Comparison of ENCODE assay signal across 15 cellular contexts in the genomic region with DNA sequence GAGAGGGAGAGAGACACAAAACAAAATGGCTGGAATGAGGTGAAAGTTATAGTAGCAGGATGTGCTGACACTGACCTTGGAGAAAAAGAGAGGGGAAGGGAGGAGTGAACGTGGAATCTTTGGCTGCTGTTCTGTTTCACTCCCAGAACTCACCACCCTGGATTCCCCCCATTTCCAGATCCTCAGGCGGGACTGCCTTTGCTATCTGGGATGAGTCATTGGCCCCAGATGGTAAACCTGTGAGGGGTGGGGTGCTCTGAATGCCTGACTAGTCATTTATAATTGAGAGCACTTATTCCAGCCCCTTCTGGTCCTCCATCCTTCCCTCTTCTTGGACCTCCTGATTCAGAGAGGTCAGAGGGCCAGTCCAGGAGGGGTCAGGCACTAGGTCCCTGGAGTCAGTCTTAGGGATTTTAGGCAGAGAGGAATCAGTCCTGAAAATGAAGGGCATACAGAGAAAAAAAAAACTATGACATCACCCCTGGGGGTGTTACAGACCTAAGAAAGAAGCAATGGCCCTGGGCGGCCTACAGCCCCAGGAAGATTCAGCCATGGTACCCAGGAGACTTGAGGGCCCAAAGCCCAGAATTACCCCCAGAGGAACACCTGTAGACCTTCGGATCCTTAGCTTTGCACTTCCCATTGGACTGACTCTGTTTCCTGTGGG. TPM values are rescaled to one million over a fixed set of nuclear protein-coding genes. Genes with fewer than 3 reads are reported as not detected.
A peak's percentile ranks its signal among the peaks of the same experiment; 100 is the strongest.
DNase-seq lines count a peak whose midpoint lies in the region; ATAC-seq and TF ChIP-seq lines count a peak whose summit lies in the region.
"Had no signal": no experiment of that assay in that cellular context is flagged by ENCODE, and none has a peak within 500 bp of the region (broad histone marks: within the 10 kb centered on the region; RNA-seq: fewer than 3 reads in every experiment).

No MANE protein-coding gene starts in this region.

- no peak overlapping the region for H4K5ac ChIP-seq in IMR-90 (ENCODE audit: low read depth, low read length)

- no peak overlapping the region for H4K8ac ChIP-seq in IMR-90 (ENCODE audit: low read depth in 2 of 2, low read length in 2 of 2)

- H3K4me3 ChIP-seq in IMR-90 (ENCODE audit: insufficient read depth, low read depth, low read length), result no peak overlapping the region
- no peak overlapping the region for H3K4me3 ChIP-seq in kidney epithelial cell (ENCODE audit: low read depth, low read length)
- H3K4me3 ChIP-seq in OCI-LY7 (ENCODE audit: low read depth, low read length, poor library complexity, severe bottlenecking), result no peak overlapping the region
- H3K4me3 ChIP-seq: sigmoid colon had no signal

- H3K18ac ChIP-seq in IMR-90 (ENCODE audit: low read depth, low read length), result no peak overlapping the region

- ATAC-seq in IMR-90 (ENCODE audit: low read depth) (peak; percentile 60), GM19328 (IDR thresholded peaks at IDR 0.05; ENCODE audit: unreplicated experiment) (no peak)

- no peaks in the 10 kb centered on the region for H4K20me1 ChIP-seq in IMR-90 (ENCODE audit: insufficient read depth, low read length)
- H4K20me1 ChIP-seq in OCI-LY7 (ENCODE audit: insufficient read depth, low read length), result no peaks in the 10 kb centered on the region

- H4K91ac ChIP-seq in IMR-90 (ENCODE audit: insufficient read depth, low read depth, low read length), result no peak overlapping the region

- peak; percentile 68 for DNase-seq in DMS 273 treated with DMSO at 0.1 percent for 48 hours (lab: John Stamatoyannopoulos, UW)
- peak; percentile 43 for DNase-seq in IMR-90
- DNase-seq in amniotic stem cell (lab: John Stamatoyannopoulos, UW), result peak; percentile 10
- peak; percentile 32 for DNase-seq in kidney epithelial cell (ENCODE audit: low read depth)
- no peak for DNase-seq in OCI-LY7 (ENCODE audit: low spot score)
- no peak for DNase-seq in mesenteric fat pad (ENCODE audit: low spot score)
- no peak for DNase-seq in SIG-M5 treated with dmso at 0.1 percent for 504 hours (lab: John Stamatoyannopoulos, UW; ENCODE audit: unreplicated experiment)
- DNase-seq: activated naive CD4-positive, alpha-beta T cell treated with Interleukin-2 at 50 U/mL for 16 hours; C1 segment of cervical spinal cord; GDM1; NCI-H2107; sigmoid colon had no signal

- no peaks in the 10 kb centered on the region for H3K79me2 ChIP-seq in OCI-LY7 (ENCODE audit: insufficient read depth, low read depth, low read length)

- H3K4me2 ChIP-seq in IMR-90 (ENCODE audit: low read depth, low read length) (no peak overlapping the region), OCI-LY7 (ENCODE audit: low read length) (no peak overlapping the region)

- H3K36me3 ChIP-seq in IMR-90 (ENCODE audit: control insufficient read depth, insufficient read depth, low read length), result no peaks in the 10 kb centered on the region
- H3K36me3 ChIP-seq in kidney epithelial cell (ENCODE audit: control insufficient read depth, insufficient read depth, low read length), result no peaks in the 10 kb centered on the region
- no peaks in the 10 kb centered on the region for H3K36me3 ChIP-seq in OCI-LY7 (ENCODE audit: insufficient read depth, low read length)
- H3K36me3 ChIP-seq: sigmoid colon had no signal

- BruUV-seq in IMR-90 (replicated peaks; lab: Mats Ljungman, UMichigan) (no TSS peak), OCI-LY7 (replicated peaks; lab: Mats Ljungman, UMichigan) (no TSS peak)

- H3K9ac ChIP-seq in IMR-90 (ENCODE audit: low read depth, low read length), result no peak overlapping the region

- dilution Hi-C loops in IMR-90 (cut with HindIII; ENCODE audit: low sequenced_read_pairs, unreplicated experiment), result no loop called here

- no peaks in the 10 kb centered on the region for H3K9me2 ChIP-seq in OCI-LY7 (ENCODE audit: insufficient read depth, low read length)

- in situ Hi-C loops in IMR-90 (cut with MboI; ENCODE audit: low sequenced_read_pairs), result no loop called here

- no peak overlapping the region for H2BK5ac ChIP-seq in IMR-90 (ENCODE audit: low read depth, low read length, poor library complexity, severe bottlenecking)

- no peak overlapping the region for H3K23ac ChIP-seq in IMR-90 (ENCODE audit: low read depth, low read length)

- no peak for TF ChIP-seq RAD21 in IMR-90 (IDR thresholded peaks at IDR 0.05; ENCODE audit: low read length)

- H3K14ac ChIP-seq in IMR-90 (replicated peaks; ENCODE audit: low read depth, low read length), result no peak overlapping the region

- CTCF ChIA-PET in IMR-90 (lab: Yijun Ruan, JAX), result interaction anchor here (0.6 to 0.7 kb wide), 2 partner anchors 45 to 72 kb away, joined by 3 read pairs; no protein-coding TSS in a partner anchor
- CTCF ChIA-PET in OCI-LY7 (lab: Charles Lee; ENCODE audit: unreplicated experiment), result no interaction called here

- H3K27ac ChIP-seq in IMR-90 (ENCODE audit: insufficient read depth, low read length), result no peak overlapping the region
- no peak overlapping the region for H3K27ac ChIP-seq in OCI-LY7 (ENCODE audit: low read depth, low read length, poor library complexity, severe bottlenecking)
- H3K27ac ChIP-seq: sigmoid colon had no signal

- no peak overlapping the region for H2BK15ac ChIP-seq in IMR-90 (ENCODE audit: low read depth, low read length)

- H3K56ac ChIP-seq in IMR-90 (ENCODE audit: extremely low read depth, insufficient read depth, low read length), result no peak overlapping the region

- H3K9me1 ChIP-seq in IMR-90 (ENCODE audit: insufficient read depth, low read length), result no peaks in the 10 kb centered on the region

- peaks cover 1% of the 10 kb centered on the region; the same call in 1 of the 2 replicates for H3K4me1 ChIP-seq in IMR-90 (ENCODE audit: control insufficient read depth, insufficient read depth, low read length)
- H3K4me1 ChIP-seq in OCI-LY7 (ENCODE audit: insufficient read depth, low read length, poor library complexity, severe bottlenecking), result no peaks in the 10 kb centered on the region
- H3K4me1 ChIP-seq: sigmoid colon had no signal

- H2AFZ ChIP-seq in IMR-90 (replicated peaks; ENCODE audit: low read length, poor library complexity) (no peak overlapping the region), OCI-LY7 (ENCODE audit: low read length) (no peak overlapping the region)

- H2BK120ac ChIP-seq in IMR-90 (ENCODE audit: low read depth, low read length), result no peak overlapping the region

- H3K4ac ChIP-seq in IMR-90 (ENCODE audit: low read depth, low read length), result no peak overlapping the region

- H2AK9ac ChIP-seq in IMR-90 (replicated peaks; ENCODE audit: low read depth, low read length, poor library complexity), result no peak overlapping the region

- intact Hi-C loops in IMR-90 (cut with micrococcal nuclease) (no loop called here), OCI-LY7 (cut with micrococcal nuclease; ENCODE audit: unreplicated experiment) (no loop called here)

- no peak for TF ChIP-seq POLR2A in IMR-90 (IDR thresholded peaks at IDR 0.05; ENCODE audit: low read depth, low read length)

- H3K27me3 ChIP-seq in IMR-90 (ENCODE audit: control insufficient read depth, insufficient read depth, low read length) (peaks cover 25% of the 10 kb centered on the region), kidney epithelial cell (ENCODE audit: control insufficient read depth, insufficient read depth, low read length) (peaks cover 2% of the 10 kb centered on the region)
- H3K27me3 ChIP-seq: sigmoid colon had no signal

- no peak overlapping the region for H2BK20ac ChIP-seq in IMR-90 (ENCODE audit: low read depth, low read length)

- WGBS in IMR-90 (ENCODE audit: extremely low coverage in 2 of 2, insufficient read length in 1 of 2), 2 experiments, result no CpG with 5 or more reads among the region's 4 CpGs

- POLR2A ChIA-PET in IMR-90 (lab: Charles Lee; ENCODE audit: unreplicated experiment), result no interaction called here
- POLR2A ChIA-PET in OCI-LY7 (lab: Charles Lee), result no interaction called here

- H3K79me1 ChIP-seq in IMR-90 (ENCODE audit: low read depth in 1 of 2, low read length in 2 of 2), result no peaks in the 10 kb centered on the region

- TF ChIP-seq CTCF in IMR-90 (conservative IDR thresholded peaks at IDR 0.05; ENCODE audit: low read depth, low read length), result no peak
- no peak for TF ChIP-seq CTCF in kidney epithelial cell (IDR thresholded peaks at IDR 0.05; ENCODE audit: insufficient read depth, low read length, poor library complexity, severe bottlenecking)
- TF ChIP-seq CTCF in OCI-LY7 (conservative IDR thresholded peaks at IDR 0.05; ENCODE audit: low read length), result no peak

- H3K9me3 ChIP-seq in IMR-90 (ENCODE audit: control insufficient read depth, insufficient read depth, low read length) (no peaks in the 10 kb centered on the region), OCI-LY7 (ENCODE audit: low read length) (no peaks in the 10 kb centered on the region)
- H3K9me3 ChIP-seq: sigmoid colon had no signal

- H2AK5ac ChIP-seq in IMR-90 (ENCODE audit: low read depth, low read length), result no peak overlapping the region

RNA-seq across cellular contexts. Expression of gene ZG16, which starts 2.2 kb away (rescaled TPM):
- not detected in 2 replicates for total RNA-seq in IMR-90 (2012; rRNA removed)
- polyA plus RNA-seq in IMR-90 (2012; rRNA removed), result not detected in 2 replicates
- not detected in 2 replicates for polyA plus RNA-seq in IMR-90 (2012; cell fraction: cytosol; rRNA removed)
- polyA plus RNA-seq in IMR-90 (2012; cell fraction: nucleus; rRNA removed; ENCODE audit: low replicate concordance), result not detected in 2 replicates
- total RNA-seq in kidney epithelial cell, result not detected in 2 replicates
- total RNA-seq in OCI-LY7 (2014; rRNA removed; shearing (Covaris generic)), result not detected in 2 replicates
- not detected in 2 replicates for total RNA-seq in OCI-LY7 (2022)
- total RNA-seq in mesenteric fat pad, result not detected
- total RNA-seq: epithelial cell of proximal tubule, myocyte had no signal

RNA-seq across cellular contexts. Expression of gene KIF22, which starts 14.7 kb away (rescaled TPM):
- total RNA-seq in IMR-90 (2012; rRNA removed) (40.8 and 43.0 TPM in 2 replicates), kidney epithelial cell (24.2 and 27.5 TPM in 2 replicates), OCI-LY7 (2022) (232 and 253 TPM in 2 replicates), mesenteric fat pad (4.8 TPM)
- polyA plus RNA-seq in IMR-90 (2012; rRNA removed), result 65.1 and 66.0 TPM in 2 replicates
- 29.9 and 41.8 TPM in 2 replicates for polyA plus RNA-seq in IMR-90 (2012; cell fraction: cytosol; rRNA removed)
- polyA plus RNA-seq in IMR-90 (2012; cell fraction: nucleus; rRNA removed; ENCODE audit: low replicate concordance), result 96.9 and 151 TPM in 2 replicates
- 315 and 339 TPM in 2 replicates for total RNA-seq in OCI-LY7 (2014; rRNA removed; shearing (Covaris generic))

RNA-seq across cellular contexts. Expression of gene C16orf54, which starts 30.1 kb away (rescaled TPM):
- total RNA-seq in IMR-90 (2012; rRNA removed), result not detected in 2 replicates
- not detected in 2 replicates for polyA plus RNA-seq in IMR-90 (2012; rRNA removed)
- not detected in 2 replicates for polyA plus RNA-seq in IMR-90 (2012; cell fraction: cytosol; rRNA removed)
- not detected in 2 replicates for polyA plus RNA-seq in IMR-90 (2012; cell fraction: nucleus; rRNA removed; ENCODE audit: low replicate concordance)
- total RNA-seq in kidney epithelial cell, result not detected in 2 replicates
- total RNA-seq in OCI-LY7 (2014; rRNA removed; shearing (Covaris generic)), result not detected in 2 replicates
- 0.32 and 0.55 TPM in 2 replicates for total RNA-seq in OCI-LY7 (2022)
- 5.2 TPM for total RNA-seq in mesenteric fat pad
- total RNA-seq: epithelial cell of proximal tubule, myocyte had no signal

RNA-seq across cellular contexts. Expression of gene MAZ, which starts 30.5 kb away (rescaled TPM):
- total RNA-seq in IMR-90 (2012; rRNA removed) (113 and 127 TPM in 2 replicates), kidney epithelial cell (164 and 200 TPM in 2 replicates), OCI-LY7 (2022) (484 and 531 TPM in 2 replicates), mesenteric fat pad (135 TPM)
- 124 and 138 TPM in 2 replicates for polyA plus RNA-seq in IMR-90 (2012; rRNA removed)
- polyA plus RNA-seq in IMR-90 (2012; cell fraction: cytosol; rRNA removed), result 55.6 and 129 TPM in 2 replicates
- polyA plus RNA-seq in IMR-90 (2012; cell fraction: nucleus; rRNA removed; ENCODE audit: low replicate concordance), result 105 and 180 TPM in 2 replicates
- 384 and 471 TPM in 2 replicates for total RNA-seq in OCI-LY7 (2014; rRNA removed; shearing (Covaris generic))

RNA-seq across cellular contexts. Expression of gene PRRT2, which starts 36.1 kb away (rescaled TPM):
- total RNA-seq in IMR-90 (2012; rRNA removed) (0.90 and 1.4 TPM in 2 replicates), kidney epithelial cell (0.27 and 0.29 TPM in 2 replicates), OCI-LY7 (2022) (3.2 and 3.4 TPM in 2 replicates), mesenteric fat pad (1.5 TPM)
- polyA plus RNA-seq in IMR-90 (2012; rRNA removed), result 10.5 and 10.7 TPM in 2 replicates
- polyA plus RNA-seq in IMR-90 (2012; cell fraction: cytosol; rRNA removed), result 2.2 and 2.7 TPM in 2 replicates
- polyA plus RNA-seq in IMR-90 (2012; cell fraction: nucleus; rRNA removed; ENCODE audit: low replicate concordance), result 150 and 201 TPM in 2 replicates
- 0.09 TPM in 1 of 2 replicates, not detected in the other for total RNA-seq in OCI-LY7 (2014; rRNA removed; shearing (Covaris generic))

Comparison
In these comparisons a context has a peak if more than half of its experiments do, and no peak if none do; other contexts are left out.
1. DNase-seq: peak in DMS 273 treated with DMSO at 0.1 percent for 48 hours (single experiment), IMR-90 (single experiment), amniotic stem cell (single experiment) and kidney epithelial cell (single experiment); none in OCI-LY7 (single experiment), mesenteric fat pad (single experiment) and SIG-M5 treated with dmso at 0.1 percent for 504 hours (single experiment).